9 cellular contexts compared by ENCODE assay signal in genomic region chr12:124675881-124676688, GRCh38.
DNase-seq lines count a peak whose midpoint lies in the region; TF ChIP-seq lines count a peak whose summit lies in the region.
"Had no signal": no experiment of that assay in that cellular context is flagged by ENCODE, and none has a peak within 500 bp of the region (broad histone marks: within the 10 kb centered on the region; RNA-seq: fewer than 3 reads in every experiment).

No MANE protein-coding gene starts in this region.

- H3K27me3 Mint-ChIP-seq in mesothelial cell of epicardium (ENCODE audit: low read depth): peaks cover 4% of the 10 kb centered on the region

- no peaks in the 10 kb centered on the region for H3K36me3 ChIP-seq in tibial nerve

- peak overlapping the region; percentile 19 to 82 for H3K27ac ChIP-seq in coronary artery
- H3K27ac ChIP-seq in tibial nerve: peak overlapping the region in 3 of 4 donors; percentile 47 to 72 (median 59)
- H3K27ac ChIP-seq: VCaP had no signal

- peaks cover 0 to 66% (median 24%) of the 10 kb centered on the region in 4 donors for H3K4me1 ChIP-seq in tibial nerve

- peak; percentile 94 for DNase-seq in MV-4-11 (lab: John Stamatoyannopoulos, UW)
- no peak for DNase-seq in coronary artery (ENCODE audit: low spot score)
- no peak for DNase-seq in mesothelial cell of epicardium (ENCODE audit: low spot score in 2 of 2, unreplicated experiment in 2 of 2)
- DNase-seq in tibial nerve (ENCODE audit: low spot score in 2 of 2): no peak
- no peak for DNase-seq in stimulated activated CD8-positive, alpha-beta memory T cell treated with anti-CD3 and anti-CD28 coated beads, Interleukin-4, amount 100 ng/mL, for 48 hours
- no peak for DNase-seq in mesenteric fat pad (ENCODE audit: low spot score)
- no peak for DNase-seq in NCI-H69 (lab: John Stamatoyannopoulos, UW)
- DNase-seq: NCI-H1417 treated with DMSO at 0.1 percent for 48 hours had no signal

- H3K4me3 Mint-ChIP-seq in mesothelial cell of epicardium: no peak overlapping the region

- H3K9me3 ChIP-seq in tibial nerve: no peaks in the 10 kb centered on the region

- H3K4me3 ChIP-seq in coronary artery (peak overlapping the region; percentile 57), tibial nerve (peak overlapping the region in 1 of 4 donors; percentile 8)

- H3K4me1 Mint-ChIP-seq in mesothelial cell of epicardium: peaks cover 22% of the 10 kb centered on the region

- H3K9me3 Mint-ChIP-seq in mesothelial cell of epicardium: no peaks in the 10 kb centered on the region

- TF ChIP-seq EP300 in tibial nerve (IDR thresholded peaks at IDR 0.05): no peak

- TF ChIP-seq CTCF in coronary artery (IDR thresholded peaks at IDR 0.05) (no peak), mesothelial cell of epicardium (IDR thresholded peaks at IDR 0.05; ENCODE audit: unreplicated experiment) (no peak), tibial nerve (IDR thresholded peaks at IDR 0.05) (peak in 1 of 5 experiments; percentile 11)

- 30 to 37% methylated on average over 32 to 33 of the region's 33 CpGs for WGBS in tibial nerve, 2 donors

- H3K27ac Mint-ChIP-seq in mesothelial cell of epicardium: peak overlapping the region; percentile 44

- TF ChIP-seq POLR2A in tibial nerve (IDR thresholded peaks at IDR 0.05): no peak

- H3K27me3 ChIP-seq in tibial nerve: no peaks in the 10 kb centered on the region

- no peaks in the 10 kb centered on the region for H3K36me3 Mint-ChIP-seq in mesothelial cell of epicardium
